11 cellular contexts compared by ENCODE assay signal in genomic region chr22:24471570-24471969, GRCh38. TPM values are rescaled to one million over a fixed set of nuclear protein-coding genes. Genes with fewer than 3 reads are reported as not detected.
DNase-seq lines count a peak whose midpoint lies in the region; ATAC-seq and TF ChIP-seq lines count a peak whose summit lies in the region.
"Had no signal": no experiment of that assay in that cellular context is flagged by ENCODE, and none has a peak within 500 bp of the region (broad histone marks: within the 10 kb centered on the region; RNA-seq: fewer than 3 reads in every experiment).

No MANE protein-coding gene starts in this region.

- H3K4me3 ChIP-seq in Karpas-422 (ENCODE audit: low read length): no peak overlapping the region
- no peak overlapping the region for H3K4me3 ChIP-seq in skeletal muscle tissue (ENCODE audit: low read length in 3 of 3)
- no peak overlapping the region for H3K4me3 ChIP-seq in A673 (ENCODE audit: low read depth, low read length, poor library complexity, severe bottlenecking)

- DNase-seq in Karpas-422: peak; percentile 57
- DNase-seq in cerebellar cortex (ENCODE audit: low spot score): peak; percentile 90
- DNase-seq in kidney glomerular epithelial cell (lab: John Stamatoyannopoulos, UW): peak; percentile 4
- DNase-seq in activated CD8-positive, alpha-beta T cell treated with anti-CD3 and anti-CD28 coated beads, Interleukin-2, amount 10 ng/mL, durations not matched to agents 7 days and 5 days: no peak
- DNase-seq in activated CD8-positive, alpha-beta memory T cell treated with anti-CD3 and anti-CD28 coated beads, Interleukin-2, amount 50 U/mL, for 4 hours: no peak
- no peak for DNase-seq in A673 (ENCODE audit: low spot score)
- DNase-seq: anterior cingulate cortex; CD4-positive, alpha-beta memory T cell; NCI-H1105 had no signal

- peak overlapping the region; percentile 4; the same call in 1 of the 2 replicates for H3K9ac ChIP-seq in Karpas-422 (ENCODE audit: low read length)
- no peak overlapping the region for H3K9ac ChIP-seq in skeletal muscle tissue (ENCODE audit: low read depth in 1 of 3, low read length in 3 of 3)

- no peak overlapping the region for H3K4me2 ChIP-seq in Karpas-422 (ENCODE audit: low read depth, low read length, poor library complexity, severe bottlenecking)

- H3K27ac Mint-ChIP-seq in activated CD8-positive, alpha-beta T cell treated with anti-CD3 and anti-CD28 coated beads, Interleukin-2, amount 10 ng/mL, durations not matched to agents 7 days and 5 days: no peak overlapping the region
- H3K27ac Mint-ChIP-seq: CD4-positive, alpha-beta memory T cell had no signal

- H3K27me3 ChIP-seq in Karpas-422 (ENCODE audit: low read length) (no peaks in the 10 kb centered on the region), skeletal muscle tissue (ENCODE audit: control insufficient read depth in 3 of 3, insufficient read depth in 3 of 3, low read length in 3 of 3) (no peaks in the 10 kb centered on the region), A673 (replicated peaks; ENCODE audit: insufficient read depth, low read depth, low read length, poor library complexity) (no peaks in the 10 kb centered on the region)

- H3K79me2 ChIP-seq in Karpas-422 (ENCODE audit: low read length): no peaks in the 10 kb centered on the region

- H3K9me3 ChIP-seq in Karpas-422 (ENCODE audit: low read length) (no peaks in the 10 kb centered on the region), skeletal muscle tissue (ENCODE audit: control insufficient read depth in 3 of 3, low read length in 3 of 3) (no peaks in the 10 kb centered on the region), A673 (ENCODE audit: low read depth, low read length, poor library complexity, severe bottlenecking) (no peaks in the 10 kb centered on the region)

- no peaks in the 10 kb centered on the region for H3K36me3 Mint-ChIP-seq in activated CD8-positive, alpha-beta T cell treated with anti-CD3 and anti-CD28 coated beads, Interleukin-2, amount 10 ng/mL, durations not matched to agents 7 days and 5 days (ENCODE audit: low read depth)
- H3K36me3 Mint-ChIP-seq: CD4-positive, alpha-beta memory T cell had no signal

- no peaks in the 10 kb centered on the region for H3K27me3 Mint-ChIP-seq in activated CD8-positive, alpha-beta T cell treated with anti-CD3 and anti-CD28 coated beads, Interleukin-2, amount 10 ng/mL, durations not matched to agents 7 days and 5 days (ENCODE audit: low read depth)
- H3K27me3 Mint-ChIP-seq: CD4-positive, alpha-beta memory T cell had no signal

- H3K4me3 Mint-ChIP-seq in activated CD8-positive, alpha-beta T cell treated with anti-CD3 and anti-CD28 coated beads, Interleukin-2, amount 10 ng/mL, durations not matched to agents 7 days and 5 days: no peak overlapping the region
- H3K4me3 Mint-ChIP-seq: CD4-positive, alpha-beta memory T cell had no signal

- H3K4me1 Mint-ChIP-seq in activated CD8-positive, alpha-beta T cell treated with anti-CD3 and anti-CD28 coated beads, Interleukin-2, amount 10 ng/mL, durations not matched to agents 7 days and 5 days (ENCODE audit: low read depth): no peaks in the 10 kb centered on the region
- H3K4me1 Mint-ChIP-seq: CD4-positive, alpha-beta memory T cell had no signal

- no peak for ATAC-seq in activated CD8-positive, alpha-beta T cell treated with anti-CD3 and anti-CD28 coated beads, Interleukin-2, amount 10 ng/mL, durations not matched to agents 7 days and 5 days
- no peak for ATAC-seq in GM21717 (IDR thresholded peaks at IDR 0.05; ENCODE audit: unreplicated experiment)

- H3K27ac ChIP-seq in Karpas-422 (ENCODE audit: low read length) (no peak overlapping the region), skeletal muscle tissue (ENCODE audit: low read depth, low read length) (peak overlapping the region; percentile 28), A673 (ENCODE audit: low read depth, low read length, poor library complexity, severe bottlenecking) (no peak overlapping the region)

- peak overlapping the region; percentile 78; the same call in 1 of the 2 replicates for H2AFZ ChIP-seq in Karpas-422 (ENCODE audit: low read length)

- H4K20me1 ChIP-seq in Karpas-422 (ENCODE audit: insufficient read depth, low read depth, low read length): no peaks in the 10 kb centered on the region

- H3K36me3 ChIP-seq in Karpas-422 (ENCODE audit: insufficient read depth, low read length): no peaks in the 10 kb centered on the region
- no peaks in the 10 kb centered on the region for H3K36me3 ChIP-seq in skeletal muscle tissue (ENCODE audit: control insufficient read depth in 3 of 3, insufficient read depth in 3 of 3, low read length in 3 of 3)
- H3K36me3 ChIP-seq in A673 (ENCODE audit: insufficient read depth, low read length, poor library complexity, severe bottlenecking): no peaks in the 10 kb centered on the region

- BruUV-seq in A673 (replicated peaks; lab: Mats Ljungman, UMichigan): no TSS peak

- POLR2A ChIA-PET in activated CD8-positive, alpha-beta T cell treated with anti-CD3 and anti-CD28 coated beads, Interleukin-2, amount 10 ng/mL, durations not matched to agents 7 days and 5 days (lab: Charles Lee): no interaction called here
- POLR2A ChIA-PET in A673 (lab: Charles Lee; ENCODE audit: low non-redundant PET): no interaction called here

- H3K4me1 ChIP-seq in Karpas-422 (ENCODE audit: low read length): peaks cover 39% of the 10 kb centered on the region
- H3K4me1 ChIP-seq in skeletal muscle tissue (ENCODE audit: control insufficient read depth in 3 of 3, insufficient read depth in 3 of 3, low read length in 3 of 3): peaks cover 11 to 14% (median 12%) of the 10 kb centered on the region in 3 donors
- peaks cover 8% of the 10 kb centered on the region for H3K4me1 ChIP-seq in A673 (ENCODE audit: insufficient read depth, low read length, poor library complexity, severe bottlenecking)

- TF ChIP-seq CTCF in A673 (conservative IDR thresholded peaks at IDR 0.05; ENCODE audit: low read depth, low read length): no peak

- H3K9me3 Mint-ChIP-seq in activated CD8-positive, alpha-beta T cell treated with anti-CD3 and anti-CD28 coated beads, Interleukin-2, amount 10 ng/mL, durations not matched to agents 7 days and 5 days (ENCODE audit: insufficient read depth): no peaks in the 10 kb centered on the region
- H3K9me3 Mint-ChIP-seq: CD4-positive, alpha-beta memory T cell had no signal

- intact Hi-C loops in A673 (cut with micrococcal nuclease; ENCODE audit: unreplicated experiment): no loop called here

- CTCF ChIA-PET in activated CD8-positive, alpha-beta T cell treated with anti-CD3 and anti-CD28 coated beads, Interleukin-2, amount 10 ng/mL, durations not matched to agents 7 days and 5 days (lab: Charles Lee): no interaction called here
- CTCF ChIA-PET in A673 (lab: Charles Lee): no interaction called here

- no peaks in the 10 kb centered on the region for H3K9me2 ChIP-seq in Karpas-422 (replicated peaks; ENCODE audit: insufficient read depth, low read length)

RNA-seq across cellular contexts. Expression of gene UPB1, which starts 23.6 kb away (rescaled TPM):
- 0.19 and 1.3 TPM in 2 replicates for total RNA-seq in Karpas-422 (2014; rRNA removed; shearing (Covaris generic); ENCODE audit: low replicate concordance)
- total RNA-seq in skeletal muscle tissue (0.52 TPM), A673 (2021) (0.11 and 0.35 TPM in 2 replicates)
- under 1 TPM; 0.24 to 0.31 TPM for total RNA-seq in activated CD8-positive, alpha-beta T cell treated with anti-CD3 and anti-CD28 coated beads, Interleukin-2, amount 10 ng/mL, durations not matched to agents 7 days and 5 days

RNA-seq across cellular contexts. Expression of gene ADORA2A, which starts 44.2 kb away (rescaled TPM):
- 65.9 and 86.7 TPM in 2 replicates for total RNA-seq in Karpas-422 (2014; rRNA removed; shearing (Covaris generic); ENCODE audit: low replicate concordance)
- total RNA-seq in skeletal muscle tissue: 10.4 TPM
- total RNA-seq in activated CD8-positive, alpha-beta T cell treated with anti-CD3 and anti-CD28 coated beads, Interleukin-2, amount 10 ng/mL, durations not matched to agents 7 days and 5 days: 10 to 100 TPM; 20.3 to 20.4 TPM
- total RNA-seq in A673 (2021): 9.6 and 10.9 TPM in 2 replicates

Comparison
In these comparisons a context has a peak if more than half of its experiments do, and no peak if none do; other contexts are left out.
1. DNase-seq: peak in Karpas-422 (single experiment), cerebellar cortex (single experiment) and kidney glomerular epithelial cell (single experiment); none in activated CD8-positive, alpha-beta T cell treated with anti-CD3 and anti-CD28 coated beads, Interleukin-2, amount 10 ng/mL, durations not matched to agents 7 days and 5 days (single experiment), activated CD8-positive, alpha-beta memory T cell treated with anti-CD3 and anti-CD28 coated beads, Interleukin-2, amount 50 U/mL, for 4 hours (single experiment) and A673 (single experiment).